Comparison of ENCODE assay signal across 25 cellular contexts in genomic region chr18:45871655-45872054, GRCh38. TPM values are rescaled to one million over a fixed set of nuclear protein-coding genes. Genes with fewer than 3 reads are reported as not detected.
A peak's percentile ranks its signal among the peaks of the same experiment; 100 is the strongest.
DNase-seq lines count a peak whose midpoint lies in the region; ATAC-seq, FAIRE-seq and TF ChIP-seq lines count a peak whose summit lies in the region.
"Had no signal": no experiment of that assay in that cellular context is flagged by ENCODE, and none has a peak within 500 bp of the region (broad histone marks: within the 10 kb centered on the region; RNA-seq: fewer than 3 reads in every experiment).

No MANE protein-coding gene starts in this region.

- no peak overlapping the region for H3K27ac ChIP-seq in A549
- H3K27ac ChIP-seq: BLaER1 treated with 17β-estradiol and CSF1 and Interleukin-3, amounts not matched to agents 10 nM and 100 nM; sigmoid colon; testis had no signal

- TF ChIP-seq EP300 in A549 (IDR thresholded peaks at IDR 0.05) = no peak

- no peak overlapping the region for H3K4me3 Mint-ChIP-seq in WTC11
- H3K4me3 Mint-ChIP-seq: stimulated activated memory B cell treated with anti-CD40 and anti-IgM and Interleukin-4, amounts not matched to agents 10 μg/mL and 1 μg/mL and 100 μg/mL, for 72 hours had no signal

- 0 out of 3 replicates have a peak overlapping the region, but pooled peaks have one; percentile 27 for H3K4me2 ChIP-seq in A549
- H3K4me2 ChIP-seq: BLaER1 treated with 17β-estradiol and CSF1 and Interleukin-3, amounts not matched to agents 10 nM and 100 nM had no signal

- no peak for TF ChIP-seq POLR2A in A549 (IDR thresholded peaks at IDR 0.05; ENCODE audit: low read length)

- H3K4me1 ChIP-seq in A549 (peaks cover 6% of the 10 kb centered on the region; the same call in 1 of the 3 replicates), mucosa of descending colon (ENCODE audit: low read depth) (no peaks in the 10 kb centered on the region)
- H3K4me1 ChIP-seq: testis had no signal

- CTCF ChIA-PET in A549 (lab: Yijun Ruan, JAX) = no interaction called here
- CTCF ChIA-PET in WTC11 (lab: Charles Lee) = no interaction called here

- DNase-seq in A549 (ENCODE audit: low read depth in 1 of 2, low spot score in 1 of 2) (no peak), HS-5 (ENCODE audit: low read depth) (peak; percentile 31), WTC11 (ENCODE audit: low spot score) (no peak), fibroblast of pulmonary artery (ENCODE audit: low read depth) (peak; percentile 35), mucosa of descending colon (no peak), head of caudate nucleus (no peak), NCI-H1417 treated with DMSO at 0.1 percent for 48 hours (lab: John Stamatoyannopoulos, UW) (no peak), SKM-1 (lab: John Stamatoyannopoulos, UW; ENCODE audit: unreplicated experiment) (no peak)
- DNase-seq: activated CD4-positive, alpha-beta T cell treated with anti-CD3 and anti-CD28 coated beads for 1 hour; activated T-cell treated with anti-CD3 and anti-CD28 coated beads, Interleukin-2, amount 50 U/mL, for 72 hours; GF-D8; left colon; midbrain; NCI-H146; NCI-H2171 treated with DMSO at 0.1 percent for 48 hours; NCI-H526; sigmoid colon; testis had no signal

- TF ChIP-seq CTCF in A549 (IDR thresholded peaks at IDR 0.05) (no peak), WTC11 (IDR thresholded peaks at IDR 0.05) (no peak), fibroblast of pulmonary artery (IDR thresholded peaks at IDR 0.05; ENCODE audit: low read length, missing control alignments) (no peak), mucosa of descending colon (IDR thresholded peaks at IDR 0.05) (no peak)

- H3K4me3 ChIP-seq in A549 (no peak overlapping the region), fibroblast of pulmonary artery (replicated peaks; ENCODE audit: low read depth, low read length) (no peak overlapping the region), mucosa of descending colon (no peak overlapping the region)
- H3K4me3 ChIP-seq: BLaER1 treated with 17β-estradiol and CSF1 and Interleukin-3, amounts not matched to agents 10 nM and 100 nM; GM12878; sigmoid colon; testis had no signal

- intact Hi-C loops in mucosa of descending colon (cut with DNase I, micrococcal nuclease) = loop anchor here in 1 of 2 donors (10.0 kb wide), 1 partner anchor 197 kb away; no protein-coding TSS in a partner anchor
- intact Hi-C loops in head of caudate nucleus (cut with DNase I) = loop anchor here (10.0 kb wide), 1 partner anchor 177 kb away; no protein-coding TSS in a partner anchor

- no peaks in the 10 kb centered on the region for H3K27me3 Mint-ChIP-seq in WTC11 (ENCODE audit: low read depth)
- H3K27me3 Mint-ChIP-seq: stimulated activated memory B cell treated with anti-CD40 and anti-IgM and Interleukin-4, amounts not matched to agents 10 μg/mL and 1 μg/mL and 100 μg/mL, for 72 hours had no signal

- WGBS in A549 (ENCODE audit: missing lambda C conversion rate) = 64% methylated on average over 4 of the region's 4 CpGs

- no peak for TF ChIP-seq RAD21 in A549 (conservative IDR thresholded peaks at IDR 0.05 in 1 of 2, IDR thresholded peaks at IDR 0.05 in 1 of 2)

- ATAC-seq in A549 (no peak), WTC11 (no peak), mucosa of descending colon (no peak)
- ATAC-seq: activated T-cell treated with anti-CD3 and anti-CD28 coated beads, Interleukin-2, amount 50 U/mL, for 72 hours; GM12878; left colon; stimulated activated memory B cell treated with anti-CD40 and anti-IgM and Interleukin-4, amounts not matched to agents 10 μg/mL and 1 μg/mL and 100 μg/mL, for 72 hours had no signal

- FAIRE-seq in A549 (lab: Jason Lieb, UNC) = no peak
- FAIRE-seq: A204.1, GM12878, GM19239 had no signal

- POLR2A ChIA-PET in A549 (lab: Yijun Ruan, JAX) (no interaction called here), WTC11 (lab: Charles Lee) (no interaction called here)

- H3K9me3 ChIP-seq in A549 (no peaks in the 10 kb centered on the region), mucosa of descending colon (no peaks in the 10 kb centered on the region)
- H3K9me3 ChIP-seq: sigmoid colon, testis had no signal

- no peaks in the 10 kb centered on the region for H3K4me1 Mint-ChIP-seq in WTC11

- peaks cover 7% of the 10 kb centered on the region for H3K9me3 Mint-ChIP-seq in WTC11

- peaks cover 20% of the 10 kb centered on the region for H3K36me3 Mint-ChIP-seq in WTC11

- H3K36me3 ChIP-seq in mucosa of descending colon (ENCODE audit: low read depth) = peaks cover 1% of the 10 kb centered on the region

- H3K27ac Mint-ChIP-seq in WTC11 = 0 out of 2 replicates have a peak overlapping the region, but pooled peaks have one; percentile 0
- H3K27ac Mint-ChIP-seq: activated T-cell treated with anti-CD3 and anti-CD28 coated beads, Interleukin-2, amount 50 U/mL, for 72 hours; stimulated activated memory B cell treated with anti-CD40 and anti-IgM and Interleukin-4, amounts not matched to agents 10 μg/mL and 1 μg/mL and 100 μg/mL, for 72 hours had no signal

TF ChIP-seq in A549, 52 proteins besides CTCF, POLR2A, EP300 and RAD21:
- TF ChIP-seq FOXS1 (CRISPR knock-in tag; IDR thresholded peaks at IDR 0.05) (no peak), POLR2AphosphoS2 (conservative IDR thresholded peaks at IDR 0.05; ENCODE audit: low read length) (no peak)

TF ChIP-seq in WTC11, 78 proteins besides CTCF, POLR2A, EP300 and RAD21:
- TF ChIP-seq TEAD1 (CRISPR knock-in tag; IDR thresholded peaks at IDR 0.05) (no peak), NR2C2 (CRISPR knock-in tag; IDR thresholded peaks at IDR 0.05) (no peak), TEAD4 (CRISPR knock-in tag; IDR thresholded peaks at IDR 0.05) (no peak), ZBTB43 (CRISPR knock-in tag; IDR thresholded peaks at IDR 0.05) (no peak), OVOL2 (CRISPR knock-in tag; IDR thresholded peaks at IDR 0.05; ENCODE audit: borderline replicate concordance) (no peak)

RNA-seq across cellular contexts. Expression of gene SIGLEC15, which starts 46.2 kb away (rescaled TPM):
- polyA plus RNA-seq in A549 (2011; rRNA removed) (not detected in 2 replicates), A549 (2017; fragmentation: RNase III; extraction: RNeasy Plus Mini Kit Qiagen cat#74134 plus additional on column Dnase treatment) (not detected in 3 replicates)
- polyA plus RNA-seq in A549 (2012; cell fraction: cytosol; rRNA removed) = 0.01 TPM in 1 of 2 replicates, not detected in the other
- 0.02 and 0.04 TPM in 2 replicates for polyA plus RNA-seq in A549 (2012; cell fraction: nucleus; rRNA removed)
- not detected in 2 replicates for polyA minus RNA-seq in A549 (2011; rRNA and poly(A)+ RNA removed)
- total RNA-seq in WTC11 (2021) (0.30 to 0.48 TPM in 2 of 3 replicates, not detected in the other), mucosa of descending colon (under 1 TPM in 2 of 3 donors, not detected in 1; 0.16 to 0.17 TPM)
- total RNA-seq: activated T-cell treated with anti-CD3 and anti-CD28 coated beads, Interleukin-2, amount 50 U/mL, for 72 hours; dermis blood vessel endothelial cell had no signal
- polyA plus RNA-seq: neural cell had no signal

Comparison
In these comparisons a context has a peak if more than half of its experiments do, and no peak if none do; other contexts are left out.
1. DNase-seq: peak in HS-5 (single experiment) and fibroblast of pulmonary artery (single experiment); none in A549 (0 of 2), WTC11 (single experiment), mucosa of descending colon (0 of 3), head of caudate nucleus (0 of 42), NCI-H1417 treated with DMSO at 0.1 percent for 48 hours (single experiment) and SKM-1 (single experiment).